In genomic region chr1:147598631-147599361, GRCh38 we compare ENCODE assay signal across 1 cellular context.
TF ChIP-seq lines count a peak whose summit lies in the region.

No MANE protein-coding gene starts in this region.

TF ChIP-seq in K562, 482 proteins besides CTCF, POLR2A, EP300 and RAD21 (continued from another document):
- TF ChIP-seq, protein P1, sequence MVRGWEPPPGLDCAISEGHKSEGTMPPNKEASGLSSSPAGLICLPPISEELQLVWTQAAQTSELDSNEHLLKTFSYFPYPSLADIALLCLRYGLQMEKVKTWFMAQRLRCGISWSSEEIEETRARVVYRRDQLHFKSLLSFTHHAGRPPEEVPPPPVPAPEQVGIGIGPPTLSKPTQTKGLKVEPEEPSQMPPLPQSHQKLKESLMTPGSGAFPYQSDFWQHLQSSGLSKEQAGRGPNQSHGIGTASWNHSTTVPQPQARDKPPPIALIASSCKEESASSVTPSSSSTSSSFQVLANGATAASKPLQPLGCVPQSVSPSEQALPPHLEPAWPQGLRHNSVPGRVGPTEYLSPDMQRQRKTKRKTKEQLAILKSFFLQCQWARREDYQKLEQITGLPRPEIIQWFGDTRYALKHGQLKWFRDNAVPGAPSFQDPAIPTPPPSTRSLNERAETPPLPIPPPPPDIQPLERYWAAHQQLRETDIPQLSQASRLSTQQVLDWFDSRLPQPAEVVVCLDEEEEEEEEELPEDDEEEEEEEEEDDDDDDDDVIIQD (CRISPR knock-in tag; IDR thresholded peaks at IDR 0.05): no peak
- TF ChIP-seq, protein P2, sequence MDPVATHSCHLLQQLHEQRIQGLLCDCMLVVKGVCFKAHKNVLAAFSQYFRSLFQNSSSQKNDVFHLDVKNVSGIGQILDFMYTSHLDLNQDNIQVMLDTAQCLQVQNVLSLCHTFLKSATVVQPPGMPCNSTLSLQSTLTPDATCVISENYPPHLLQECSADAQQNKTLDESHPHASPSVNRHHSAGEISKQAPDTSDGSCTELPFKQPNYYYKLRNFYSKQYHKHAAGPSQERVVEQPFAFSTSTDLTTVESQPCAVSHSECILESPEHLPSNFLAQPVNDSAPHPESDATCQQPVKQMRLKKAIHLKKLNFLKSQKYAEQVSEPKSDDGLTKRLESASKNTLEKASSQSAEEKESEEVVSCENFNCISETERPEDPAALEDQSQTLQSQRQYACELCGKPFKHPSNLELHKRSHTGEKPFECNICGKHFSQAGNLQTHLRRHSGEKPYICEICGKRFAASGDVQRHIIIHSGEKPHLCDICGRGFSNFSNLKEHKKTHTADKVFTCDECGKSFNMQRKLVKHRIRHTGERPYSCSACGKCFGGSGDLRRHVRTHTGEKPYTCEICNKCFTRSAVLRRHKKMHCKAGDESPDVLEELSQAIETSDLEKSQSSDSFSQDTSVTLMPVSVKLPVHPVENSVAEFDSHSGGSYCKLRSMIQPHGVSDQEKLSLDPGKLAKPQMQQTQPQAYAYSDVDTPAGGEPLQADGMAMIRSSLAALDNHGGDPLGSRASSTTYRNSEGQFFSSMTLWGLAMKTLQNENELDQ (CRISPR knock-in tag; IDR thresholded peaks at IDR 0.05; ENCODE audit: borderline replicate concordance): no peak
- no peak for TF ChIP-seq ATF1 (CRISPR knock-in tag; IDR thresholded peaks at IDR 0.05)
- 0 out of 2 replicates have a peak, but pooled peaks have one; percentile 8 for TF ChIP-seq ATF1 (tag; IDR thresholded peaks at IDR 0.05)
- TF ChIP-seq KDM2B (CRISPR knock-in tag; IDR thresholded peaks at IDR 0.05): no peak
- no peak for TF ChIP-seq ZNF780A (CRISPR knock-in tag; IDR thresholded peaks at IDR 0.05)
- no peak for TF ChIP-seq CC2D1A (IDR thresholded peaks at IDR 0.05)
- TF ChIP-seq JUND (IDR thresholded peaks at IDR 0.05; ENCODE audit: borderline replicate concordance, low read depth, low read length): no peak
- TF ChIP-seq JUND (tag; IDR thresholded peaks at IDR 0.05; ENCODE audit: borderline replicate concordance, low read depth, low read length): no peak
- 0 out of 4 replicates have a peak, but pooled peaks of 1 of the 2 experiments have one; percentile 19 for TF ChIP-seq MAZ (CRISPR knock-in tag; conservative IDR thresholded peaks at IDR 0.05 in 1 of 2, IDR thresholded peaks at IDR 0.05 in 1 of 2)
- TF ChIP-seq RNF2 (IDR thresholded peaks at IDR 0.05): no peak
- TF ChIP-seq ZSCAN29 (IDR thresholded peaks at IDR 0.05): no peak
- 0 out of 2 replicates have a peak, but pooled peaks have one; percentile 19 for TF ChIP-seq ZBTB7A (IDR thresholded peaks at IDR 0.05; ENCODE audit: borderline replicate concordance, control insufficient read depth, low read depth, low read length)
- TF ChIP-seq ARID1B (IDR thresholded peaks at IDR 0.05): 0 out of 2 replicates have a peak, but pooled peaks have one; percentile 16
- TF ChIP-seq ESRRA (IDR thresholded peaks at IDR 0.05; ENCODE audit: borderline replicate concordance, low read depth): no peak
- no peak for TF ChIP-seq ELK3 (CRISPR knock-in tag; IDR thresholded peaks at IDR 0.05)
- no peak for TF ChIP-seq NRF1 (conservative IDR thresholded peaks at IDR 0.05 in 1 of 2, IDR thresholded peaks at IDR 0.05 in 1 of 2)
TF ChIP-seq in K562: peak in this region for 6.
